ENCODE assay signal across 8 cellular contexts in the genomic region with DNA sequence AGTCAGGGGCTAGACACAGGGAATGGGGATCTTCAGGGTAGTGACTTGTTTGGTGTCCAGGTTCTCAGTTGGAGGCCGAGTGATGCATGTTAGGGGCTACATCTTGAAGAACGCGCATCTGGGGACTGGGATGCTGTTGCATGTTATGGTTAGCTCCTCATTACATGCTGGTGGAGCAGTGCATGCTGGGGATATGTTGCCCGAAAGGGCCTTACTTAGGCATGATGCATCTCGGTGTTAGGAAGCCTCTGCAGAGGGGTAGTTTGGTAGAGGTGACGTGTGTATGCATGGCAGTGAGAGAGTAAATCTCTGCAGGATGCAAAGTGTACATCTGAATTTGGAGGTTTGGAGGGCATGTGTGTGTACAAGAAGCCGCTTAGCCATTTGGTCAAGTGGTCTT. TPM values are rescaled to one million over a fixed set of nuclear protein-coding genes. Genes with fewer than 3 reads are reported as not detected.
DNase-seq lines count a peak whose midpoint lies in the region; ATAC-seq and TF ChIP-seq lines count a peak whose summit lies in the region.

No MANE protein-coding gene starts in this region.

- H3K27me3 Mint-ChIP-seq in brain = peaks cover 4% of the 10 kb centered on the region

- no peak for TF ChIP-seq CTCF in brain (conservative IDR thresholded peaks at IDR 0.05)

- no peaks in the 10 kb centered on the region for H3K9me3 ChIP-seq in HUES6 (ENCODE audit: control insufficient read depth, insufficient read depth, low read depth, low read length)
- H3K9me3 ChIP-seq in mucosa of rectum (ENCODE audit: control insufficient read depth in 2 of 2, low read length in 2 of 2) = no peaks in the 10 kb centered on the region

- peaks cover 36% of the 10 kb centered on the region for H3K36me3 Mint-ChIP-seq in brain

- ATAC-seq in GM21367 (IDR thresholded peaks at IDR 0.05; ENCODE audit: unreplicated experiment) = no peak

- H3K4me3 ChIP-seq in ACC112 (ENCODE audit: low read depth, low read length) (peak overlapping the region; percentile 99), HUES6 (ENCODE audit: low read depth, low read length) (peak overlapping the region; percentile 79), mucosa of rectum (ENCODE audit: low read length in 2 of 2) (peak overlapping the region; percentile 88)

- no peaks in the 10 kb centered on the region for H3K9me3 Mint-ChIP-seq in brain

- H3K9ac ChIP-seq in HUES6 (ENCODE audit: low read length) (no peak overlapping the region), mucosa of rectum (ENCODE audit: low read depth in 1 of 2, low read length in 2 of 2) (peak overlapping the region; percentile 19 to 95)

- H3K27ac ChIP-seq in ACC112 (ENCODE audit: low read depth, low read length) (0 out of 2 replicates have a peak overlapping the region, but pooled peaks have one; percentile 91), HUES6 (ENCODE audit: low read depth, low read length) (no peak overlapping the region), mucosa of rectum (ENCODE audit: low read depth in 2 of 2, low read length in 2 of 2) (peak overlapping the region in 1 of 2 donors; percentile 93)

- H2AFZ ChIP-seq in ACC112 (ENCODE audit: low read length, unreplicated experiment) = no peak overlapping the region

- H3K27ac Mint-ChIP-seq in brain = peak overlapping the region; percentile 37 to 94 (median 80)

- H3K79me2 ChIP-seq in ACC112 (ENCODE audit: control insufficient read depth, insufficient read depth, low read length, unreplicated experiment) = peaks cover 65% of the 10 kb centered on the region

- H3K36me3 ChIP-seq in ACC112 (ENCODE audit: insufficient read depth, low read length) (peaks cover 26% of the 10 kb centered on the region; the same call in 1 of the 2 replicates), HUES6 (ENCODE audit: control insufficient read depth, insufficient read depth, low read length) (peaks cover 54% of the 10 kb centered on the region), mucosa of rectum (ENCODE audit: control insufficient read depth in 2 of 2, insufficient read depth in 2 of 2, low read length in 2 of 2) (peaks cover 27 to 30% of the 10 kb centered on the region in 2 donors)

- H3K4me1 Mint-ChIP-seq in brain = peaks cover 42% of the 10 kb centered on the region

- DNase-seq in hypothalamus (lab: John Stamatoyannopoulos, UW) (no peak), HEK293T (ENCODE audit: extremely low spot score) (no peak), SW480 (ENCODE audit: low spot score) (no peak)

- no peaks in the 10 kb centered on the region for H3K27me3 ChIP-seq in ACC112 (ENCODE audit: insufficient read depth, low read length)
- no peaks in the 10 kb centered on the region for H3K27me3 ChIP-seq in HUES6 (ENCODE audit: control insufficient read depth, insufficient read depth, low read length)
- no peaks in the 10 kb centered on the region for H3K27me3 ChIP-seq in mucosa of rectum (ENCODE audit: control insufficient read depth in 2 of 2, insufficient read depth in 2 of 2, low read length in 2 of 2)

- H3K4me3 Mint-ChIP-seq in brain = peak overlapping the region; percentile 79 to 93 (median 87)

- H3K4me1 ChIP-seq in ACC112 (ENCODE audit: control insufficient read depth, insufficient read depth, low read length, unreplicated experiment) = peaks cover 47% of the 10 kb centered on the region
- peaks cover 11% of the 10 kb centered on the region; the same call in 1 of the 2 replicates for H3K4me1 ChIP-seq in HUES6 (ENCODE audit: control insufficient read depth, insufficient read depth, low read length)
- H3K4me1 ChIP-seq in mucosa of rectum (ENCODE audit: control insufficient read depth in 2 of 2, insufficient read depth in 2 of 2, low read length in 2 of 2) = peaks cover 35 to 39% of the 10 kb centered on the region in 2 donors

- POLR2A ChIA-PET in HEK293T (lab: Yijun Ruan, JAX) = no interaction called here

- CTCF ChIA-PET in HEK293T (lab: Yijun Ruan, JAX) = no interaction called here

TF ChIP-seq in HEK293T, 16 proteins besides CTCF, POLR2A, EP300 and RAD21:
- TF ChIP-seq SUZ12 (IDR thresholded peaks at IDR 0.05) (no peak), FOXK2 (IDR thresholded peaks at IDR 0.05) (no peak), HDGF (IDR thresholded peaks at IDR 0.05; ENCODE audit: borderline replicate concordance) (no peak), CTBP1 (IDR thresholded peaks at IDR 0.05; ENCODE audit: borderline replicate concordance) (no peak), ARNT (IDR thresholded peaks at IDR 0.05) (no peak), FOXM1 (IDR thresholded peaks at IDR 0.05; ENCODE audit: borderline replicate concordance) (no peak), BHLHE40 (IDR thresholded peaks at IDR 0.05; ENCODE audit: borderline replicate concordance) (no peak), TARDBP (IDR thresholded peaks at IDR 0.05) (no peak), L3MBTL2 (conservative IDR thresholded peaks at IDR 0.05) (no peak), FOXA1 (IDR thresholded peaks at IDR 0.05) (no peak), SP1 (IDR thresholded peaks at IDR 0.05) (no peak), ZNF384 (IDR thresholded peaks at IDR 0.05) (no peak), NFRKB (IDR thresholded peaks at IDR 0.05) (no peak), LEF1 (IDR thresholded peaks at IDR 0.05; ENCODE audit: borderline replicate concordance) (no peak), ELF4 (IDR thresholded peaks at IDR 0.05) (no peak)
- TF ChIP-seq, protein P1, sequence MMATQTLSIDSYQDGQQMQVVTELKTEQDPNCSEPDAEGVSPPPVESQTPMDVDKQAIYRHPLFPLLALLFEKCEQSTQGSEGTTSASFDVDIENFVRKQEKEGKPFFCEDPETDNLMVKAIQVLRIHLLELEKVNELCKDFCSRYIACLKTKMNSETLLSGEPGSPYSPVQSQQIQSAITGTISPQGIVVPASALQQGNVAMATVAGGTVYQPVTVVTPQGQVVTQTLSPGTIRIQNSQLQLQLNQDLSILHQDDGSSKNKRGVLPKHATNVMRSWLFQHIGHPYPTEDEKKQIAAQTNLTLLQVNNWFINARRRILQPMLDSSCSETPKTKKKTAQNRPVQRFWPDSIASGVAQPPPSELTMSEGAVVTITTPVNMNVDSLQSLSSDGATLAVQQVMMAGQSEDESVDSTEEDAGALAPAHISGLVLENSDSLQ (IDR thresholded peaks at IDR 0.05) = no peak

RNA-seq across cellular contexts. Expression of a gene that starts 2.4 kb away (rescaled TPM):
- 183 TPM for polyA plus RNA-seq in brain (ENCODE audit: insufficient read depth, low read depth, low replicate concordance)

RNA-seq across cellular contexts. Expression of a gene that starts 17.8 kb away (rescaled TPM):
- 325 TPM for polyA plus RNA-seq in brain (ENCODE audit: insufficient read depth, low read depth, low replicate concordance)

RNA-seq across cellular contexts. Expression of a gene that starts 20.6 kb away (rescaled TPM):
- 71.5 TPM for polyA plus RNA-seq in brain (ENCODE audit: insufficient read depth, low read depth, low replicate concordance)

RNA-seq across cellular contexts. Expression of a gene that starts 41.0 kb away (rescaled TPM):
- polyA plus RNA-seq in brain (ENCODE audit: insufficient read depth, low read depth, low replicate concordance) = 9.5 TPM

RNA-seq across cellular contexts. Expression of a gene that starts 44.6 kb away (rescaled TPM):
- polyA plus RNA-seq in brain (ENCODE audit: insufficient read depth, low read depth, low replicate concordance) = 2.6 TPM
